11 cellular contexts compared by ENCODE assay signal in the genomic region with DNA sequence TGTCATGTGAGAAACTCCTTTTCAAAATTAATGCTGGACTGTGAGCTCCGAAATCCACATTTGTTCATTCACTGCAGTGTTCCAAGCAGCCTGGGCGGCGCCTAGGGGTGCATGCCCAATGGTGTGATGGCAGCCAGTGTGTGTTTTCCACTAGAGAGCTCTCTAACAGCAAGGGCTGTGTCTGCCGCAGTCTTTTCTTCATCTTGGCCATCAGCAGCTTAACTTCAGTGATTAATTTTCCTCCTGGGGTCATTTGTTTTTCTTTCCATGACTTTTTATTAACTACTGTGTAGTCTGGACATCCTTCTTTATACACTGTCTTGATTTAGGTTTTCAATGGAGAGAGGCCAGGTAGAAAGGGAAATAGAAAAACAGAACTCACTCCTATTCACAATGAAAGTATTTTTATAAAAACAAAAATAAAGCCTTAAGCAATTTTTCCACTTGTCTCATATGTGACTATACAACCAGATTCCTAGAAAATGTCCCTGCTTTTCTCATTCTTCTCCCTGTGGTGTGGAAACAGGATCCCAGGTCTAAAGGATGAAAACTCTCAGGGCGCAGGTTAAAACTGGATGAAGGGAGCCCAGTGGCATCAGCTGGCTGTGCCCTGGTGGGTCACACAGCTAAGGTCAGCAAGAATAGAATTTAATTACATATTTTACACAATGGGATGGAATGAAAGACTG.
A peak's percentile ranks its signal among the peaks of the same experiment; 100 is the strongest.
DNase-seq lines count a peak whose midpoint lies in the region; ATAC-seq, FAIRE-seq and TF ChIP-seq lines count a peak whose summit lies in the region.
"Had no signal": no experiment of that assay in that cellular context is flagged by ENCODE, and none has a peak within 500 bp of the region (broad histone marks: within the 10 kb centered on the region; RNA-seq: fewer than 3 reads in every experiment).

No MANE protein-coding gene starts in this region.

- H3K27ac ChIP-seq in gastroesophageal sphincter, result peak overlapping the region; percentile 51 to 70 (median 59)
- H3K27ac ChIP-seq: RWPE1 had no signal

- no peak for TF ChIP-seq POLR2A in gastroesophageal sphincter (IDR thresholded peaks at IDR 0.05)

- FAIRE-seq in G401.6 (lab: Jason Lieb, UNC), result peak; percentile 96

- H3K36me3 ChIP-seq in gastroesophageal sphincter, result no peaks in the 10 kb centered on the region

- H3K9me3 ChIP-seq in gastroesophageal sphincter, result no peaks in the 10 kb centered on the region
- H3K9me3 ChIP-seq: mucosa of descending colon had no signal

- peak in 3 of 4 experiments; percentile 29 to 37 (median 36) for TF ChIP-seq CTCF in gastroesophageal sphincter (IDR thresholded peaks at IDR 0.05)

- no peaks in the 10 kb centered on the region for H3K27me3 ChIP-seq in gastroesophageal sphincter

- H3K4me3 ChIP-seq in gastroesophageal sphincter, result no peak overlapping the region
- H3K4me3 ChIP-seq: mucosa of descending colon had no signal

- DNase-seq in RPMI7951 (ENCODE audit: low read depth), result peak; percentile 78
- DNase-seq in stromal cell of bone marrow (ENCODE audit: low read depth), result peak; percentile 70
- DNase-seq in stimulated activated CD4-positive, alpha-beta T cell treated with anti-CD3 and anti-CD28 coated beads, Interleukin-4, amount 100 ng/mL, for 1 hour, result no peak
- no peak for DNase-seq in HPDE6-E6E7 (ENCODE audit: extremely low spot score)
- DNase-seq: DMS53, mucosa of descending colon, NCI-H2171 treated with DMSO at 0.1 percent for 48 hours had no signal

- TF ChIP-seq EP300 in gastroesophageal sphincter (IDR thresholded peaks at IDR 0.05), result no peak

- WGBS in gastroesophageal sphincter (ENCODE audit: low coverage in 1 of 2), 2 donors, result 14 to 24% methylated on average over 4 to 5 of the region's 5 CpGs

- ATAC-seq in gastroesophageal sphincter (peak; percentile 80), GM18517 (IDR thresholded peaks at IDR 0.05; ENCODE audit: unreplicated experiment) (no peak)
- ATAC-seq: mucosa of descending colon had no signal

- H3K4me1 ChIP-seq in gastroesophageal sphincter, result peaks cover 0 to 34% (median 2%) of the 10 kb centered on the region in 3 donors

Comparison
In these comparisons a context has a peak if more than half of its experiments do, and no peak if none do; other contexts are left out.
1. DNase-seq: peak in RPMI7951 (single experiment) and stromal cell of bone marrow (single experiment); none in stimulated activated CD4-positive, alpha-beta T cell treated with anti-CD3 and anti-CD28 coated beads, Interleukin-4, amount 100 ng/mL, for 1 hour (single experiment) and HPDE6-E6E7 (single experiment).